16 cellular contexts compared by ENCODE assay signal in genomic region chr2:178650554-178650953, GRCh38.
DNase-seq lines count a peak whose midpoint lies in the region; ATAC-seq, FAIRE-seq and TF ChIP-seq lines count a peak whose summit lies in the region.
"Had no signal": no experiment of that assay in that cellular context is flagged by ENCODE, and none has a peak within 500 bp of the region (broad histone marks: within the 10 kb centered on the region; RNA-seq: fewer than 3 reads in every experiment).

No MANE protein-coding gene starts in this region.

- H3K4me3 ChIP-seq in mammary epithelial cell (replicated peaks in 1 of 3; ENCODE audit: insufficient read depth in 1 of 3, low read depth in 2 of 3, low read length in 3 of 3) = no peak overlapping the region
- H3K4me3 ChIP-seq in K562 = no peak overlapping the region
- H3K4me3 ChIP-seq in gastrocnemius medialis = no peak overlapping the region
- H3K4me3 ChIP-seq: GM23248 had no signal

- no peak for TF ChIP-seq EP300 in K562 (IDR thresholded peaks at IDR 0.05; ENCODE audit: low read length)

- H3K27ac Mint-ChIP-seq in MCF 10A (ENCODE audit: low read depth, unreplicated experiment) = no peak overlapping the region
- H3K27ac Mint-ChIP-seq: CD8-positive, alpha-beta memory T cell had no signal

- H3K4me2 ChIP-seq in mammary epithelial cell (ENCODE audit: insufficient read depth, low read depth, low read length) (no peak overlapping the region), K562 (ENCODE audit: insufficient read depth, low read length) (no peak overlapping the region)

- H4K20me1 ChIP-seq in mammary epithelial cell (ENCODE audit: insufficient read depth, low read length) (no peaks in the 10 kb centered on the region), K562 (replicated peaks; ENCODE audit: control insufficient read depth, insufficient read depth, low read length) (no peaks in the 10 kb centered on the region)

- H3K4me3 Mint-ChIP-seq in MCF 10A (ENCODE audit: unreplicated experiment) = no peak overlapping the region
- H3K4me3 Mint-ChIP-seq: CD8-positive, alpha-beta memory T cell had no signal

- no peaks in the 10 kb centered on the region for H3K36me3 Mint-ChIP-seq in MCF 10A (ENCODE audit: insufficient read depth, unreplicated experiment)

- TF ChIP-seq RAD21 in K562 (CRISPR knock-in tag; conservative IDR thresholded peaks at IDR 0.05 in 1 of 2, IDR thresholded peaks at IDR 0.05 in 1 of 2) = no peak

- peaks cover 22% of the 10 kb centered on the region for H3K27me3 Mint-ChIP-seq in MCF 10A (ENCODE audit: insufficient read depth, unreplicated experiment)
- H3K27me3 Mint-ChIP-seq: CD8-positive, alpha-beta memory T cell had no signal

- H3K27ac ChIP-seq in mammary epithelial cell (ENCODE audit: insufficient read depth, low read depth, low read length) = no peak overlapping the region
- H3K27ac ChIP-seq in K562 (ENCODE audit: extremely low read depth, low read depth, low read length) = no peak overlapping the region
- H3K27ac ChIP-seq in foreskin keratinocyte = no peak overlapping the region
- peak overlapping the region; percentile 71 to 87 (median 83) for H3K27ac ChIP-seq in gastrocnemius medialis
- H3K27ac ChIP-seq: 22Rv1, GM23248 had no signal

- H3K9ac ChIP-seq in mammary epithelial cell (ENCODE audit: insufficient read depth, low read length) = no peak overlapping the region
- no peak overlapping the region for H3K9ac ChIP-seq in K562 (ENCODE audit: insufficient read depth in 1 of 2, low read depth in 2 of 2, low read length in 2 of 2)
- H3K9ac ChIP-seq: GM23248 had no signal

- dilution Hi-C loops in mammary epithelial cell (cut with HindIII; ENCODE audit: low sequenced_read_pairs) = no loop called here

- no peak for TF ChIP-seq CTCF in mammary epithelial cell (conservative IDR thresholded peaks at IDR 0.05 in 1 of 2, IDR thresholded peaks at IDR 0.05 in 1 of 2; ENCODE audit: extremely low read depth in 1 of 2, insufficient read depth in 1 of 2, low read depth in 1 of 2, low read length in 2 of 2)
- no peak for TF ChIP-seq CTCF in MCF 10A (IDR thresholded peaks at IDR 0.05; ENCODE audit: unreplicated experiment)
- TF ChIP-seq CTCF in K562 (IDR thresholded peaks at IDR 0.05 in 2 of 3, conservative IDR thresholded peaks at IDR 0.05 in 1 of 3; ENCODE audit: insufficient read depth in 2 of 3, low read depth in 1 of 3, low read length in 3 of 3) = no peak
- TF ChIP-seq CTCF in foreskin keratinocyte (conservative IDR thresholded peaks at IDR 0.05) = no peak
- no peak for TF ChIP-seq CTCF in gastrocnemius medialis (IDR thresholded peaks at IDR 0.05 in 4 of 5, conservative IDR thresholded peaks at IDR 0.05 in 1 of 5)

- DNase-seq in mammary epithelial cell = peak; percentile 5
- DNase-seq in MCF 10A (ENCODE audit: unreplicated experiment) = no peak
- no peak for DNase-seq in K562 (ENCODE audit: extremely low read depth in 1 of 4, low spot score in 3 of 4)
- peak; percentile 3 to 11 for DNase-seq in foreskin keratinocyte
- DNase-seq in gastrocnemius medialis = peak; percentile 20 to 33
- no peak for DNase-seq in stimulated activated CD8-positive, alpha-beta memory T cell treated with anti-CD3 and anti-CD28 coated beads, Interleukin-4, amount 100 ng/mL, for 48 hours
- DNase-seq: Caco-2; CD8-positive, alpha-beta memory T cell; DMS53; GF-D8; GM23248 had no signal

- CTCF ChIA-PET in mammary epithelial cell (lab: Charles Lee; ENCODE audit: low non-redundant PET) (interaction anchor here (0.7 kb wide), 1 partner anchor 225 kb away, joined by 3 read pairs; no protein-coding TSS in a partner anchor), MCF 10A (lab: Yijun Ruan, JAX) (interaction anchor here (0.8 kb wide), 1 partner anchor 36 kb away, joined by 3 read pairs; no protein-coding TSS in a partner anchor), K562 (lab: Yijun Ruan, JAX; ENCODE audit: low intra/inter-chr PET ratio) (no interaction called here)

- no TSS peak for BruUV-seq in mammary epithelial cell (replicated peaks; lab: Mats Ljungman, UMichigan)
- no TSS peak for BruUV-seq in MCF 10A (replicated peaks; lab: Mats Ljungman, UMichigan)
- BruUV-seq in K562 (replicated peaks; lab: Mats Ljungman, UMichigan) = no TSS peak

- no peaks in the 10 kb centered on the region for H3K9me1 ChIP-seq in K562 (ENCODE audit: control insufficient read depth, insufficient read depth, low read length)

- H3K36me3 ChIP-seq in mammary epithelial cell (ENCODE audit: insufficient read depth, low read length) (no peaks in the 10 kb centered on the region), K562 (ENCODE audit: control insufficient read depth, insufficient read depth, low read length) (no peaks in the 10 kb centered on the region), gastrocnemius medialis (peaks cover 0 to 76% of the 10 kb centered on the region in 2 donors)

- intact Hi-C loops in mammary epithelial cell (cut with micrococcal nuclease) = no loop called here
- intact Hi-C loops in MCF 10A (cut with micrococcal nuclease) = no loop called here
- intact Hi-C loops in K562 (cut with micrococcal nuclease) = no loop called here
- intact Hi-C loops in gastrocnemius medialis (cut with DNase I; ENCODE audit: low total_unique reads) = no loop called here

- ATAC-seq in K562 = no peak
- ATAC-seq in foreskin keratinocyte = peak; percentile 61
- peak; percentile 73 to 80 for ATAC-seq in gastrocnemius medialis
- ATAC-seq in GM21381 (IDR thresholded peaks at IDR 0.05; ENCODE audit: unreplicated experiment) = no peak
- ATAC-seq in GM21423 (IDR thresholded peaks at IDR 0.05; ENCODE audit: unreplicated experiment) = no peak
- ATAC-seq: HCT116 had no signal

- 43% methylated on average over 5 of the region's 5 CpGs for WGBS in mammary epithelial cell (ENCODE audit: low coverage, missing lambda C conversion rate)
- 4% methylated on average over 5 of the region's 5 CpGs for WGBS in K562 (ENCODE audit: insufficient coverage, low coverage, missing lambda C conversion rate)

- H2AFZ ChIP-seq in mammary epithelial cell (ENCODE audit: low read depth, low read length) (no peak overlapping the region), K562 (ENCODE audit: low read depth, low read length) (no peak overlapping the region)
- H2AFZ ChIP-seq: GM23248 had no signal

- no peaks in the 10 kb centered on the region for H3K4me1 ChIP-seq in mammary epithelial cell (ENCODE audit: insufficient read depth, low read length)
- H3K4me1 ChIP-seq in K562 (replicated peaks in 1 of 2; ENCODE audit: control insufficient read depth in 2 of 2, insufficient read depth in 2 of 2, low read length in 2 of 2) = no peaks in the 10 kb centered on the region
- H3K4me1 ChIP-seq in foreskin keratinocyte = no peaks in the 10 kb centered on the region
- H3K4me1 ChIP-seq in gastrocnemius medialis = peaks cover 40 to 43% of the 10 kb centered on the region in 2 donors
- H3K4me1 ChIP-seq: Caco-2 had no signal

- POLR2A ChIA-PET in MCF 10A (lab: Yijun Ruan, JAX) = no interaction called here
- POLR2A ChIA-PET in K562 (lab: Yijun Ruan, JAX) = interaction anchor here (1.5 kb wide), 1 partner anchor 14 kb away, joined by 4 read pairs; no protein-coding TSS in a partner anchor

- TF ChIP-seq POLR2A in K562 (conservative IDR thresholded peaks at IDR 0.05) = no peak
- no peak for TF ChIP-seq POLR2A in gastrocnemius medialis (IDR thresholded peaks at IDR 0.05)

- H3K79me2 ChIP-seq in mammary epithelial cell (ENCODE audit: insufficient read depth, low read length) = no peaks in the 10 kb centered on the region
- no peaks in the 10 kb centered on the region for H3K79me2 ChIP-seq in K562 (ENCODE audit: control insufficient read depth, insufficient read depth, low read length)

- H3K9me3 Mint-ChIP-seq in MCF 10A (ENCODE audit: unreplicated experiment) = no peaks in the 10 kb centered on the region
- H3K9me3 Mint-ChIP-seq: CD8-positive, alpha-beta memory T cell had no signal

- in situ Hi-C loops in mammary epithelial cell (cut with MboI; ENCODE audit: low sequenced_read_pairs in 2 of 2) = no loop called here
- in situ Hi-C loops in K562 (cut with MboI) = no loop called here
- in situ Hi-C loops in gastrocnemius medialis (cut with MboI; ENCODE audit: low sequenced_read_pairs in 4 of 4) = no loop called here

- H3K4me1 Mint-ChIP-seq in MCF 10A (ENCODE audit: insufficient read depth, unreplicated experiment) = no peaks in the 10 kb centered on the region
- H3K4me1 Mint-ChIP-seq: CD8-positive, alpha-beta memory T cell had no signal

- peaks cover 2% of the 10 kb centered on the region for H3K27me3 ChIP-seq in mammary epithelial cell (ENCODE audit: insufficient read depth, low read length)
- H3K27me3 ChIP-seq in K562 (ENCODE audit: control insufficient read depth in 2 of 2, insufficient read depth in 2 of 2, low read length in 2 of 2) = no peaks in the 10 kb centered on the region
- peaks cover 16% of the 10 kb centered on the region for H3K27me3 ChIP-seq in foreskin keratinocyte
- no peaks in the 10 kb centered on the region for H3K27me3 ChIP-seq in gastrocnemius medialis

- H3K9me3 ChIP-seq in mammary epithelial cell (replicated peaks; ENCODE audit: insufficient read depth, low read length) (no peaks in the 10 kb centered on the region), K562 (replicated peaks; ENCODE audit: control insufficient read depth, insufficient read depth, low read depth, low read length) (no peaks in the 10 kb centered on the region), gastrocnemius medialis (no peaks in the 10 kb centered on the region)
- H3K9me3 ChIP-seq: Caco-2 had no signal

- no peak for FAIRE-seq in K562 (lab: Jason Lieb, UNC)
- FAIRE-seq: H54 had no signal

TF ChIP-seq in K562, 482 proteins besides CTCF, POLR2A, EP300 and RAD21 (continues in another document):
- peak; percentile 36; the same call in 1 of the 2 replicates for TF ChIP-seq PKNOX1 (IDR thresholded peaks at IDR 0.05)
- TF ChIP-seq RBM25 (IDR thresholded peaks at IDR 0.05; ENCODE audit: low read depth, low read length, severe bottlenecking) = no peak

Comparison
In these comparisons a context has a peak if more than half of its experiments do, and no peak if none do; other contexts are left out.
1. DNase-seq: peak in mammary epithelial cell (single experiment), foreskin keratinocyte (2 of 2) and gastrocnemius medialis (2 of 2); none in MCF 10A (single experiment), K562 (0 of 4) and stimulated activated CD8-positive, alpha-beta memory T cell treated with anti-CD3 and anti-CD28 coated beads, Interleukin-4, amount 100 ng/mL, for 48 hours (single experiment).
2. H3K27ac ChIP-seq: peak in gastrocnemius medialis (4 of 4); none in mammary epithelial cell (single experiment), K562 (single experiment) and foreskin keratinocyte (single experiment).
3. ATAC-seq: peak in foreskin keratinocyte (single experiment) and gastrocnemius medialis (2 of 2); none in K562 (single experiment), GM21381 (single experiment) and GM21423 (single experiment).